In genomic region chr1:1013105-1013921, GRCh38 we compare ENCODE assay signal across 2 cellular contexts.
TF ChIP-seq lines count a peak whose summit lies in the region.

Gene ISG15, plus strand, starts transcription at chr1:1013497. Its CDS starts 77 bp downstream, at chr1:1013574.

TF ChIP-seq in HEK293, 187 proteins besides CTCF, POLR2A, EP300 and RAD21 (continued from another document and continues in another):
- TF ChIP-seq ZBTB6 (tag by site-specific recombination; IDR thresholded peaks at IDR 0.05) (no peak), ZNF398 (tag by site-specific recombination; IDR thresholded peaks at IDR 0.05) (no peak), ZNF366 (tag by site-specific recombination; conservative IDR thresholded peaks at IDR 0.05) (peak; percentile 63), ZNF221 (tag by site-specific recombination; IDR thresholded peaks at IDR 0.05; ENCODE audit: borderline replicate concordance) (no peak), ZNF133 (tag by site-specific recombination; IDR thresholded peaks at IDR 0.05) (no peak), ZNF174 (tag by site-specific recombination; IDR thresholded peaks at IDR 0.05) (no peak), ZNF529 (tag by site-specific recombination; IDR thresholded peaks at IDR 0.05; ENCODE audit: insufficient replicate concordance) (no peak), ZNF423 (tag by site-specific recombination; IDR thresholded peaks at IDR 0.05) (no peak), ZNF530 (tag by site-specific recombination; IDR thresholded peaks at IDR 0.05; ENCODE audit: low read depth) (no peak), ZNF37A (tag by site-specific recombination; IDR thresholded peaks at IDR 0.05) (no peak), ZSCAN5A (tag by site-specific recombination; IDR thresholded peaks at IDR 0.05) (no peak), ZNF341 (tag by site-specific recombination; IDR thresholded peaks at IDR 0.05; ENCODE audit: low read depth) (no peak), IKZF3 (tag by site-specific recombination; IDR thresholded peaks at IDR 0.05) (no peak), ZNF473 (tag by site-specific recombination; IDR thresholded peaks at IDR 0.05) (no peak), ZNF292 (tag by site-specific recombination; IDR thresholded peaks at IDR 0.05; ENCODE audit: borderline replicate concordance, low read depth) (no peak), ZNF394 (tag by site-specific recombination; IDR thresholded peaks at IDR 0.05; ENCODE audit: borderline replicate concordance) (no peak), ELK4 (IDR thresholded peaks at IDR 0.05; ENCODE audit: borderline replicate concordance, low read depth, low read length) (no peak), PRDM1 (tag by site-specific recombination; IDR thresholded peaks at IDR 0.05) (peak; percentile 91), YY2 (tag by site-specific recombination; IDR thresholded peaks at IDR 0.05) (no peak), BCL11B (tag by site-specific recombination; IDR thresholded peaks at IDR 0.05; ENCODE audit: low read depth) (peak; percentile 49; the same call in 1 of the 2 replicates), ZNF416 (tag by site-specific recombination; IDR thresholded peaks at IDR 0.05) (no peak), SALL2 (tag by site-specific recombination; IDR thresholded peaks at IDR 0.05; ENCODE audit: borderline replicate concordance) (no peak), ZNF114 (tag by site-specific recombination; IDR thresholded peaks at IDR 0.05) (no peak)
- TF ChIP-seq, protein P1, sequence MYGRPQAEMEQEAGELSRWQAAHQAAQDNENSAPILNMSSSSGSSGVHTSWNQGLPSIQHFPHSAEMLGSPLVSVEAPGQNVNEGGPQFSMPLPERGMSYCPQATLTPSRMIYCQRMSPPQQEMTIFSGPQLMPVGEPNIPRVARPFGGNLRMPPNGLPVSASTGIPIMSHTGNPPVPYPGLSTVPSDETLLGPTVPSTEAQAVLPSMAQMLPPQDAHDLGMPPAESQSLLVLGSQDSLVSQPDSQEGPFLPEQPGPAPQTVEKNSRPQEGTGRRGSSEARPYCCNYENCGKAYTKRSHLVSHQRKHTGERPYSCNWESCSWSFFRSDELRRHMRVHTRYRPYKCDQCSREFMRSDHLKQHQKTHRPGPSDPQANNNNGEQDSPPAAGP (tag by site-specific recombination; IDR thresholded peaks at IDR 0.05), result 0 out of 2 replicates have a peak, but pooled peaks have one; percentile 37
- TF ChIP-seq, protein P2, sequence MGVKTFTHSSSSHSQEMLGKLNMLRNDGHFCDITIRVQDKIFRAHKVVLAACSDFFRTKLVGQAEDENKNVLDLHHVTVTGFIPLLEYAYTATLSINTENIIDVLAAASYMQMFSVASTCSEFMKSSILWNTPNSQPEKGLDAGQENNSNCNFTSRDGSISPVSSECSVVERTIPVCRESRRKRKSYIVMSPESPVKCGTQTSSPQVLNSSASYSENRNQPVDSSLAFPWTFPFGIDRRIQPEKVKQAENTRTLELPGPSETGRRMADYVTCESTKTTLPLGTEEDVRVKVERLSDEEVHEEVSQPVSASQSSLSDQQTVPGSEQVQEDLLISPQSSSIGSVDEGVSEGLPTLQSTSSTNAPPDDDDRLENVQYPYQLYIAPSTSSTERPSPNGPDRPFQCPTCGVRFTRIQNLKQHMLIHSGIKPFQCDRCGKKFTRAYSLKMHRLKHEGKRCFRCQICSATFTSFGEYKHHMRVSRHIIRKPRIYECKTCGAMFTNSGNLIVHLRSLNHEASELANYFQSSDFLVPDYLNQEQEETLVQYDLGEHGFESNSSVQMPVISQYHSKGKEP (tag by site-specific recombination; IDR thresholded peaks at IDR 0.05), result 0 out of 2 replicates have a peak, but pooled peaks have one; percentile 21

TF ChIP-seq in K562, 482 proteins besides CTCF, POLR2A, EP300 and RAD21 (continued from another document and continues in another):
- TF ChIP-seq ZBTB34 (CRISPR knock-in tag; IDR thresholded peaks at IDR 0.05), result no peak
- no peak for TF ChIP-seq CBX5 (IDR thresholded peaks at IDR 0.05; ENCODE audit: borderline replicate concordance, low read depth)
- 0 out of 2 replicates have a peak, but pooled peaks have one; percentile 74 for TF ChIP-seq ERF (CRISPR knock-in tag; IDR thresholded peaks at IDR 0.05)
- TF ChIP-seq SMARCA4 (IDR thresholded peaks at IDR 0.05), result peak; percentile 72
- TF ChIP-seq RBM39 (optimal IDR thresholded peaks at IDR 0.05; ENCODE audit: low read depth, low read length), result no peak
- TF ChIP-seq ATF2 (CRISPR knock-in tag; IDR thresholded peaks at IDR 0.05), result no peak
- TF ChIP-seq ETS2 (tag; IDR thresholded peaks at IDR 0.05; ENCODE audit: borderline replicate concordance, poor library complexity, severe bottlenecking), result no peak
- no peak for TF ChIP-seq SAFB2 (IDR thresholded peaks at IDR 0.05; ENCODE audit: borderline replicate concordance, low read depth, low read length, severe bottlenecking)
- no peak for TF ChIP-seq NR2C2 (CRISPR knock-in tag; IDR thresholded peaks at IDR 0.05)
- TF ChIP-seq NR2C2 (tag; IDR thresholded peaks at IDR 0.05), result peak; percentile 29; the same call in 1 of the 2 replicates
- TF ChIP-seq LEF1 (IDR thresholded peaks at IDR 0.05), result peak; percentile 74; the same call in 1 of the 2 replicates
- peak; percentile 100 for TF ChIP-seq IRF2 (CRISPR knock-in tag; IDR thresholded peaks at IDR 0.05)
- no peak for TF ChIP-seq NFXL1 (CRISPR knock-in tag; IDR thresholded peaks at IDR 0.05)
- TF ChIP-seq, protein P3, sequence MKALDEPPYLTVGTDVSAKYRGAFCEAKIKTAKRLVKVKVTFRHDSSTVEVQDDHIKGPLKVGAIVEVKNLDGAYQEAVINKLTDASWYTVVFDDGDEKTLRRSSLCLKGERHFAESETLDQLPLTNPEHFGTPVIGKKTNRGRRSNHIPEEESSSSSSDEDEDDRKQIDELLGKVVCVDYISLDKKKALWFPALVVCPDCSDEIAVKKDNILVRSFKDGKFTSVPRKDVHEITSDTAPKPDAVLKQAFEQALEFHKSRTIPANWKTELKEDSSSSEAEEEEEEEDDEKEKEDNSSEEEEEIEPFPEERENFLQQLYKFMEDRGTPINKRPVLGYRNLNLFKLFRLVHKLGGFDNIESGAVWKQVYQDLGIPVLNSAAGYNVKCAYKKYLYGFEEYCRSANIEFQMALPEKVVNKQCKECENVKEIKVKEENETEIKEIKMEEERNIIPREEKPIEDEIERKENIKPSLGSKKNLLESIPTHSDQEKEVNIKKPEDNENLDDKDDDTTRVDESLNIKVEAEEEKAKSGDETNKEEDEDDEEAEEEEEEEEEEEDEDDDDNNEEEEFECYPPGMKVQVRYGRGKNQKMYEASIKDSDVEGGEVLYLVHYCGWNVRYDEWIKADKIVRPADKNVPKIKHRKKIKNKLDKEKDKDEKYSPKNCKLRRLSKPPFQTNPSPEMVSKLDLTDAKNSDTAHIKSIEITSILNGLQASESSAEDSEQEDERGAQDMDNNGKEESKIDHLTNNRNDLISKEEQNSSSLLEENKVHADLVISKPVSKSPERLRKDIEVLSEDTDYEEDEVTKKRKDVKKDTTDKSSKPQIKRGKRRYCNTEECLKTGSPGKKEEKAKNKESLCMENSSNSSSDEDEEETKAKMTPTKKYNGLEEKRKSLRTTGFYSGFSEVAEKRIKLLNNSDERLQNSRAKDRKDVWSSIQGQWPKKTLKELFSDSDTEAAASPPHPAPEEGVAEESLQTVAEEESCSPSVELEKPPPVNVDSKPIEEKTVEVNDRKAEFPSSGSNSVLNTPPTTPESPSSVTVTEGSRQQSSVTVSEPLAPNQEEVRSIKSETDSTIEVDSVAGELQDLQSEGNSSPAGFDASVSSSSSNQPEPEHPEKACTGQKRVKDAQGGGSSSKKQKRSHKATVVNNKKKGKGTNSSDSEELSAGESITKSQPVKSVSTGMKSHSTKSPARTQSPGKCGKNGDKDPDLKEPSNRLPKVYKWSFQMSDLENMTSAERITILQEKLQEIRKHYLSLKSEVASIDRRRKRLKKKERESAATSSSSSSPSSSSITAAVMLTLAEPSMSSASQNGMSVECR (CRISPR knock-in tag; IDR thresholded peaks at IDR 0.05), result peak; percentile 97
- TF ChIP-seq, protein P4, sequence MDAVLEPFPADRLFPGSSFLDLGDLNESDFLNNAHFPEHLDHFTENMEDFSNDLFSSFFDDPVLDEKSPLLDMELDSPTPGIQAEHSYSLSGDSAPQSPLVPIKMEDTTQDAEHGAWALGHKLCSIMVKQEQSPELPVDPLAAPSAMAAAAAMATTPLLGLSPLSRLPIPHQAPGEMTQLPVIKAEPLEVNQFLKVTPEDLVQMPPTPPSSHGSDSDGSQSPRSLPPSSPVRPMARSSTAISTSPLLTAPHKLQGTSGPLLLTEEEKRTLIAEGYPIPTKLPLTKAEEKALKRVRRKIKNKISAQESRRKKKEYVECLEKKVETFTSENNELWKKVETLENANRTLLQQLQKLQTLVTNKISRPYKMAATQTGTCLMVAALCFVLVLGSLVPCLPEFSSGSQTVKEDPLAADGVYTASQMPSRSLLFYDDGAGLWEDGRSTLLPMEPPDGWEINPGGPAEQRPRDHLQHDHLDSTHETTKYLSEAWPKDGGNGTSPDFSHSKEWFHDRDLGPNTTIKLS (IDR thresholded peaks at IDR 0.05; ENCODE audit: borderline replicate concordance, low read depth), result peak; percentile 33; the same call in 1 of the 2 replicates
- TF ChIP-seq THRAP3 (IDR thresholded peaks at IDR 0.05; ENCODE audit: borderline replicate concordance), result 0 out of 2 replicates have a peak, but pooled peaks have one; percentile 53
- peak; percentile 29; the same call in 1 of the 2 replicates for TF ChIP-seq DMBX1 (CRISPR knock-in tag; IDR thresholded peaks at IDR 0.05; ENCODE audit: borderline replicate concordance)
- TF ChIP-seq CHAMP1 (IDR thresholded peaks at IDR 0.05), result no peak
- TF ChIP-seq, protein P5, sequence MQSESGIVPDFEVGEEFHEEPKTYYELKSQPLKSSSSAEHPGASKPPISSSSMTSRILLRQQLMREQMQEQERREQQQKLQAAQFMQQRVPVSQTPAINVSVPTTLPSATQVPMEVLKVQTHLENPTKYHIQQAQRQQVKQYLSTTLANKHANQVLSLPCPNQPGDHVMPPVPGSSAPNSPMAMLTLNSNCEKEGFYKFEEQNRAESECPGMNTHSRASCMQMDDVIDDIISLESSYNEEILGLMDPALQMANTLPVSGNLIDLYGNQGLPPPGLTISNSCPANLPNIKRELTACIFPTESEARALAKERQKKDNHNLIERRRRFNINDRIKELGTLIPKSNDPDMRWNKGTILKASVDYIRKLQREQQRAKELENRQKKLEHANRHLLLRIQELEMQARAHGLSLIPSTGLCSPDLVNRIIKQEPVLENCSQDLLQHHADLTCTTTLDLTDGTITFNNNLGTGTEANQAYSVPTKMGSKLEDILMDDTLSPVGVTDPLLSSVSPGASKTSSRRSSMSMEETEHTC (IDR thresholded peaks at IDR 0.05), result no peak
- TF ChIP-seq ZBTB1 (CRISPR knock-in tag; IDR thresholded peaks at IDR 0.05; ENCODE audit: borderline replicate concordance, low read depth), result 0 out of 2 replicates have a peak, but pooled peaks have one; percentile 39
- TF ChIP-seq ZNF347 (CRISPR knock-in tag; IDR thresholded peaks at IDR 0.05; ENCODE audit: low read depth), result no peak
- peak; percentile 56; the same call in 1 of the 2 replicates for TF ChIP-seq SMARCC2 (IDR thresholded peaks at IDR 0.05; ENCODE audit: low read depth)
- TF ChIP-seq CEBPB (tag; IDR thresholded peaks at IDR 0.05), result peak; percentile 37; the same call in 1 of the 2 replicates
- peak; percentile 85 for TF ChIP-seq DPF2 (IDR thresholded peaks at IDR 0.05)
- TF ChIP-seq HMG20B (CRISPR knock-in tag; IDR thresholded peaks at IDR 0.05), result no peak
- TF ChIP-seq NR0B1 (IDR thresholded peaks at IDR 0.05; ENCODE audit: partially characterized antibody), result no peak
- TF ChIP-seq TAF1 (IDR thresholded peaks at IDR 0.05; ENCODE audit: control insufficient read depth, extremely low read depth, insufficient read depth, low read length, severe bottlenecking), result peak; percentile 37
- peak in 1 of 2 experiments; percentile 84; a peak in 2 of 4 replicates for TF ChIP-seq ARNT (IDR thresholded peaks at IDR 0.05)
- no peak for TF ChIP-seq EZH2 (IDR thresholded peaks at IDR 0.05; ENCODE audit: borderline replicate concordance, low read depth, low read length)
